In the genomic region with DNA sequence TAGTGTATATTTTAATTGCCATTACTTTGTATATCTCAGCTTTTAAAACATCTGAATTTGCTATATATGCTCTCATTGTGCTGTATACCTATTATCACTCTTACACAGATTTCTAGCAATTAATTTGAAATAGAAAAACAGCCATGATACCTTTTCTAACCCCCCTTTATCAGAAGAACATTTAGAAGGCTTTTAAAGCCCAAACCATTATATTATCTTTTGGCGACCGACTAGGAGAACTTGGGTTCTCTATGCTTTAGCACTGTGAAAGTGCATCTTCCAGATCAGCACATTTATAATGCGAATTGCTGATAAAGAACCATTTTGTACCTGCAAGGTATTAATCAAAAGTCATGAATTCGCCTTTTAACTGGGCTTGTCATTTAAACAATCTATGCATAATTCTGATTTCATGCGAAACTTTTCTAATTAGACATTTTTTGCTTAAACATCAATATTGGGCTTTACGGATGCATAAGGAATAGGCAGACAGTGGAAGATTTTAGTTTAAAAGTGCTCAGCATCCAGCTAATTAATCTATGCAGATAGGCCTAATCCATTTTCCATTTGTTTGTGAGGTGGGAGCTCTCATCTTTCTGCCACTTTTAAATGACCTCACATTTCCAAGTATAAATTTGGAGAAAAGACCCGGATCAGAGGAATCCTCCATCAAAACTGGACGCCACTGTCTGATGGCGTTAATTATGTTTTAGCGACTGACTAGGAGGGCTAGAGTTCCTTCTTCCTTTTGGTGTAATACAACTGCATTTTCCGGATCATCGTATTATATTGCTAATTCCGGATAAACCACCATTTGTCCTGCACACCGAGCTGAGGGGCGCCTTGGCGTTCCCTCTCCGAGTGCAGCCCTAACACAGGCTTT, we compare ENCODE assay signal across 8 cellular contexts. TPM values are rescaled to one million over a fixed set of nuclear protein-coding genes. Genes with fewer than 3 reads are reported as not detected.
DNase-seq lines count a peak whose midpoint lies in the region; ATAC-seq and TF ChIP-seq lines count a peak whose summit lies in the region.

No MANE protein-coding gene starts in this region.

- ATAC-seq in GM19328 (IDR thresholded peaks at IDR 0.05; ENCODE audit: unreplicated experiment) = peak; percentile 1
- no peak for ATAC-seq in naive B cell (ENCODE audit: low read depth in 2 of 2)
- ATAC-seq in HG03457 (IDR thresholded peaks at IDR 0.05; ENCODE audit: unreplicated experiment) = no peak

- peaks cover 13% of the 10 kb centered on the region; the same call in 1 of the 2 replicates for H3F3A ChIP-seq in Loucy (ENCODE audit: low read depth)

- peak overlapping the region; percentile 96 for H3K9ac ChIP-seq in Loucy (ENCODE audit: low read depth, low read length, poor library complexity, severe bottlenecking)

- peaks cover 52% of the 10 kb centered on the region for H3K79me2 ChIP-seq in Loucy (ENCODE audit: insufficient read depth, low read length)

- peaks cover 23% of the 10 kb centered on the region for H3K4me1 Mint-ChIP-seq in Caco-2 (ENCODE audit: low read depth, unreplicated experiment)
- peaks cover 12 to 20% (median 17%) of the 10 kb centered on the region in 3 donors for H3K4me1 Mint-ChIP-seq in naive B cell

- CTCF ChIA-PET in Caco-2 (lab: Charles Lee) = interaction anchor here (0.8 kb wide), 1 partner anchor 37 kb away, joined by 3 read pairs; no protein-coding TSS in a partner anchor

- H2AFZ ChIP-seq in Loucy (ENCODE audit: low read length) = peak overlapping the region; percentile 49

- peak overlapping the region; percentile 95 for H3K4me2 ChIP-seq in Loucy (ENCODE audit: low read depth, low read length, poor library complexity, severe bottlenecking)

- H3K27me3 Mint-ChIP-seq in Caco-2 (ENCODE audit: insufficient read depth, unreplicated experiment) = no peaks in the 10 kb centered on the region
- H3K27me3 Mint-ChIP-seq in naive B cell = peaks cover 0 to 14% (median 0%) of the 10 kb centered on the region in 3 donors

- peak overlapping the region; percentile 80 for H3K4me3 ChIP-seq in Caco-2 (ENCODE audit: low read depth, low read length)
- H3K4me3 ChIP-seq in Loucy (ENCODE audit: low read length, poor library complexity, severe bottlenecking) = peak overlapping the region; percentile 85
- peak overlapping the region; percentile 76 for H3K4me3 ChIP-seq in choroid plexus epithelial cell (ENCODE audit: low read depth, low read length)

- peaks cover 19% of the 10 kb centered on the region for H4K20me1 ChIP-seq in Loucy (ENCODE audit: insufficient read depth, low read length, poor library complexity, severe bottlenecking)

- no peaks in the 10 kb centered on the region for H3K27me3 ChIP-seq in Caco-2 (replicated peaks; ENCODE audit: control insufficient read depth, insufficient read depth, low read length)
- H3K27me3 ChIP-seq in Loucy (ENCODE audit: insufficient read depth, low read length, poor library complexity, severe bottlenecking) = no peaks in the 10 kb centered on the region

- H3K9me3 ChIP-seq in Caco-2 = no peaks in the 10 kb centered on the region
- H3K9me3 ChIP-seq in Loucy (ENCODE audit: insufficient read depth, low read depth, low read length) = no peaks in the 10 kb centered on the region

- peak overlapping the region; percentile 85 for H3K4me3 Mint-ChIP-seq in Caco-2 (ENCODE audit: unreplicated experiment)
- peak overlapping the region; percentile 87 to 96 (median 94) for H3K4me3 Mint-ChIP-seq in naive B cell

- intact Hi-C loops in Caco-2 (cut with micrococcal nuclease; ENCODE audit: unreplicated experiment) = loop anchor here (1.0 to 5.0 kb wide), 2 partner anchors 8 to 789 kb away; a partner anchor contains a TSS

- POLR2A ChIA-PET in Caco-2 (lab: Charles Lee) = interaction anchor here (1.5 kb wide), 1 partner anchor 15 kb away, joined by 10 read pairs; no protein-coding TSS in a partner anchor

- H3K9me2 ChIP-seq in Loucy (replicated peaks; ENCODE audit: low read depth, low read length) = no peaks in the 10 kb centered on the region

- no peaks in the 10 kb centered on the region for H3K9me3 Mint-ChIP-seq in Caco-2 (ENCODE audit: unreplicated experiment)
- H3K9me3 Mint-ChIP-seq in naive B cell = peaks cover 0 to 2% (median 0%) of the 10 kb centered on the region in 7 donors

- H3K4me1 ChIP-seq in Caco-2 (peaks cover 30% of the 10 kb centered on the region), Loucy (ENCODE audit: insufficient read depth, low read length, poor library complexity, severe bottlenecking) (peaks cover 51% of the 10 kb centered on the region)

- peaks cover 43% of the 10 kb centered on the region for H3K36me3 Mint-ChIP-seq in Caco-2 (ENCODE audit: insufficient read depth, unreplicated experiment)
- H3K36me3 Mint-ChIP-seq in naive B cell = no peaks in the 10 kb centered on the region

- peak overlapping the region; percentile 94 for H3K27ac Mint-ChIP-seq in Caco-2 (ENCODE audit: unreplicated experiment)
- H3K27ac Mint-ChIP-seq in naive B cell = peak overlapping the region; percentile 31 to 97 (median 85)

- H3K36me3 ChIP-seq in Caco-2 (ENCODE audit: control insufficient read depth, insufficient read depth, low read length) (no peaks in the 10 kb centered on the region), Loucy (ENCODE audit: insufficient read depth, low read length) (no peaks in the 10 kb centered on the region)

- no peak for TF ChIP-seq CTCF in Caco-2 (IDR thresholded peaks at IDR 0.05; ENCODE audit: insufficient read depth in 1 of 2, low read depth in 1 of 2, low read length in 1 of 2, severe bottlenecking in 1 of 2, unreplicated experiment in 1 of 2)
- TF ChIP-seq CTCF in Loucy (conservative IDR thresholded peaks at IDR 0.05; ENCODE audit: low read length) = no peak
- no peak for TF ChIP-seq CTCF in choroid plexus epithelial cell (conservative IDR thresholded peaks at IDR 0.05; ENCODE audit: low read depth, low read length)

- no peak for DNase-seq in Caco-2
- DNase-seq in choroid plexus epithelial cell (ENCODE audit: low read depth) = no peak
- no peak for DNase-seq in naive B cell
- no peak for DNase-seq in HPDE6-E6E7 (ENCODE audit: extremely low spot score)
- DNase-seq in stimulated activated CD8-positive, alpha-beta memory T cell treated with anti-CD3 and anti-CD28 coated beads, Interleukin-4, amount 100 ng/mL, for 48 hours = no peak

- BruUV-seq in Caco-2 (replicated peaks; lab: Mats Ljungman, UMichigan) = TSS peak; percentile 95

RNA-seq across cellular contexts. Expression of a gene that starts 1.1 kb away (rescaled TPM):
- total RNA-seq in Caco-2 (2022) = 84.3 and 85.3 TPM in 2 replicates
- polyA plus RNA-seq in naive B cell (ENCODE audit: low read depth in 6 of 6) = 1 to 10 TPM; 3.8 to 7.3 (median 6.6) TPM

RNA-seq across cellular contexts. Expression of a gene that starts 7.5 kb away (rescaled TPM):
- 5.7 and 6.3 TPM in 2 replicates for total RNA-seq in Caco-2 (2022)
- polyA plus RNA-seq in naive B cell (ENCODE audit: low read depth in 6 of 6) = not detected
